Comparison of ENCODE assay signal across 8 cellular contexts in genomic region chr1:169368406-169368769, GRCh38. TPM values are rescaled to one million over a fixed set of nuclear protein-coding genes. Genes with fewer than 3 reads are reported as not detected.
A peak's percentile ranks its signal among the peaks of the same experiment; 100 is the strongest.
DNase-seq lines count a peak whose midpoint lies in the region; ATAC-seq lines count a peak whose summit lies in the region.

No MANE protein-coding gene starts in this region.

- DNase-seq in NCI-H510A treated with DMSO at 0.1 percent for 48 hours (lab: John Stamatoyannopoulos, UW), result peak; percentile 28
- no peak for DNase-seq in NCI-H510A (lab: John Stamatoyannopoulos, UW)
- peak; percentile 23 for DNase-seq in NOMO-1 treated with DMSO at 0.1 percent for 48 hours (lab: John Stamatoyannopoulos, UW; ENCODE audit: unreplicated experiment)
- peak; percentile 59 for DNase-seq in activated naive CD8-positive, alpha-beta T cell treated with anti-CD3 and anti-CD28 coated beads, Interleukin-2, amount 10 ng/mL, durations not matched to agents 7 days and 5 days
- DNase-seq in iPS DF 6.9 (ENCODE audit: low read depth, low spot score), result no peak
- peak; percentile 14 to 15 for DNase-seq in stimulated activated CD4-positive, alpha-beta T cell treated with anti-CD3 and anti-CD28 coated beads, Interleukin-4, amount 100 ng/mL, for 4 hours

- peak; percentile 10 for ATAC-seq in activated naive CD8-positive, alpha-beta T cell treated with anti-CD3 and anti-CD28 coated beads, Interleukin-2, amount 10 ng/mL, durations not matched to agents 7 days and 5 days (ENCODE audit: low read depth)
- no peak for ATAC-seq in HG02588 (IDR thresholded peaks at IDR 0.05; ENCODE audit: unreplicated experiment)
- no peak for ATAC-seq in GM21367 (IDR thresholded peaks at IDR 0.05; ENCODE audit: unreplicated experiment)

- no peaks in the 10 kb centered on the region for H3K27me3 Mint-ChIP-seq in activated naive CD8-positive, alpha-beta T cell treated with anti-CD3 and anti-CD28 coated beads, Interleukin-2, amount 10 ng/mL, durations not matched to agents 7 days and 5 days

- WGBS in iPS DF 6.9 (ENCODE audit: insufficient coverage, insufficient read length), result no CpG with 5 or more reads among the region's 16 CpGs

- no peaks in the 10 kb centered on the region for H3K4me1 ChIP-seq in iPS DF 6.9 (ENCODE audit: control insufficient read depth, insufficient read depth, low read length)

- no peaks in the 10 kb centered on the region for H3K9me3 ChIP-seq in iPS DF 6.9 (ENCODE audit: control insufficient read depth, insufficient read depth, low read length)

- POLR2A ChIA-PET in activated naive CD8-positive, alpha-beta T cell treated with anti-CD3 and anti-CD28 coated beads, Interleukin-2, amount 10 ng/mL, durations not matched to agents 7 days and 5 days (lab: Charles Lee), result interaction anchor here (0.6 to 2.0 kb wide), 9 partner anchors 9 to 925 kb away, joined by 3 to 9 read pairs (median 4); partner anchors contain the start of gene CCDC181

- H3K27ac Mint-ChIP-seq in activated naive CD8-positive, alpha-beta T cell treated with anti-CD3 and anti-CD28 coated beads, Interleukin-2, amount 10 ng/mL, durations not matched to agents 7 days and 5 days, result no peak overlapping the region

- peaks cover 5% of the 10 kb centered on the region for H3K9me3 Mint-ChIP-seq in activated naive CD8-positive, alpha-beta T cell treated with anti-CD3 and anti-CD28 coated beads, Interleukin-2, amount 10 ng/mL, durations not matched to agents 7 days and 5 days

- no peak overlapping the region for H3K27ac ChIP-seq in iPS DF 6.9 (ENCODE audit: low read length)

- peaks cover 28% of the 10 kb centered on the region for H3K36me3 Mint-ChIP-seq in activated naive CD8-positive, alpha-beta T cell treated with anti-CD3 and anti-CD28 coated beads, Interleukin-2, amount 10 ng/mL, durations not matched to agents 7 days and 5 days

- H3K4me1 Mint-ChIP-seq in activated naive CD8-positive, alpha-beta T cell treated with anti-CD3 and anti-CD28 coated beads, Interleukin-2, amount 10 ng/mL, durations not matched to agents 7 days and 5 days, result peaks cover 31% of the 10 kb centered on the region

- no peaks in the 10 kb centered on the region for H3K27me3 ChIP-seq in iPS DF 6.9 (ENCODE audit: control insufficient read depth, insufficient read depth, low read length)

- no peak overlapping the region for H3K4me3 Mint-ChIP-seq in activated naive CD8-positive, alpha-beta T cell treated with anti-CD3 and anti-CD28 coated beads, Interleukin-2, amount 10 ng/mL, durations not matched to agents 7 days and 5 days

- peak overlapping the region; percentile 76; the same call in 1 of the 2 replicates for H3K4me3 ChIP-seq in iPS DF 6.9 (ENCODE audit: low read length)

- H3K36me3 ChIP-seq in iPS DF 6.9 (ENCODE audit: control insufficient read depth, insufficient read depth, low read length), result no peaks in the 10 kb centered on the region; the same call in 1 of the 2 replicates

RNA-seq across cellular contexts. Expression of gene BLZF1, which starts 0.4 kb away (rescaled TPM):
- total RNA-seq in activated naive CD8-positive, alpha-beta T cell treated with anti-CD3 and anti-CD28 coated beads, Interleukin-2, amount 10 ng/mL, durations not matched to agents 7 days and 5 days, result 10 to 100 TPM; 31.6 to 33.5 TPM

RNA-seq across cellular contexts. Expression of gene NME7, which starts 0.8 kb away (rescaled TPM):
- total RNA-seq in activated naive CD8-positive, alpha-beta T cell treated with anti-CD3 and anti-CD28 coated beads, Interleukin-2, amount 10 ng/mL, durations not matched to agents 7 days and 5 days, result 10 to 100 TPM; 14.7 to 24.7 TPM

RNA-seq across cellular contexts. Expression of gene CCDC181, which starts 58.9 kb away (rescaled TPM):
- not detected for total RNA-seq in activated naive CD8-positive, alpha-beta T cell treated with anti-CD3 and anti-CD28 coated beads, Interleukin-2, amount 10 ng/mL, durations not matched to agents 7 days and 5 days

Comparison
In these comparisons a context has a peak if more than half of its experiments do, and no peak if none do; other contexts are left out.
1. DNase-seq: peak in NCI-H510A treated with DMSO at 0.1 percent for 48 hours (single experiment), NOMO-1 treated with DMSO at 0.1 percent for 48 hours (single experiment), activated naive CD8-positive, alpha-beta T cell treated with anti-CD3 and anti-CD28 coated beads, Interleukin-2, amount 10 ng/mL, durations not matched to agents 7 days and 5 days (single experiment) and stimulated activated CD4-positive, alpha-beta T cell treated with anti-CD3 and anti-CD28 coated beads, Interleukin-4, amount 100 ng/mL, for 4 hours (2 of 2); none in NCI-H510A (single experiment) and iPS DF 6.9 (single experiment).